In the genomic region with DNA sequence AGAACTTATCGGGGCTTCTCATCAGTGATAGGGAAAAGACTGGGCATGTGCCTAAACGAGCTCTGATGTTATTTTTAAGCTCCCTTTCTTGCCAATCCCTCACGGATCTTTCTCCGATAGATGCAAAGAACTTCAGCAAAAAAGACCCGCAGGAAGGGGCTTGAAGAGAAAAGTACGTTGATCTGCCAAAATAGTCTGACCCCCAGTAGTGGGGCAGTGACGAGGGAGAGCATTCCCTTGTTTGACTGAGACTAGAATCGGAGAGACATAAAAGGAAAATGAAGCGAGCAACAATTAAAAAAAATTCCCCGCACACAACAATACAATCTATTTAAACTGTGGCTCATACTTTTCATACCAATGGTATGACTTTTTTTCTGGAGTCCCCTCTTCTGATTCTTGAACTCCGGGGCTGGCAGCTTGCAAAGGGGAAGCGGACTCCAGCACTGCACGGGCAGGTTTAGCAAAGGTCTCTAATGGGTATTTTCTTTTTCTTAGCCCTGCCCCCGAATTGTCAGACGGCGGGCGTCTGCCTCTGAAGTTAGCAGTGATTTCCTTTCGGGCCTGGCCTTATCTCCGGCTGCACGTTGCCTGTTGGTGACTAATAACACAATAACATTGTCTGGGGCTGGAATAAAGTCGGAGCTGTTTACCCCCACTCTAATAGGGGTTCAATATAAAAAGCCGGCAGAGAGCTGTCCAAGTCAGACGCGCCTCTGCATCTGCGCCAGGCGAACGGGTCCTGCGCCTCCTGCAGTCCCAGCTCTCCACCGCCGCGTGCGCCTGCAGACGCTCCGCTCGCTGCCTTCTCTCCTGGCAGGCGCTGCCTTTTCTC, we compare ENCODE assay signal across 8 cellular contexts. TPM values are rescaled to one million over a fixed set of nuclear protein-coding genes. Genes with fewer than 3 reads are reported as not detected.
A peak's percentile ranks its signal among the peaks of the same experiment; 100 is the strongest.
DNase-seq lines count a peak whose midpoint lies in the region; ATAC-seq and TF ChIP-seq lines count a peak whose summit lies in the region.

TSS of gene EDN1 (plus strand) at position 707 of the 835 bp plus-strand sequence. CDS start 269 bp downstream, outside the sequence.

- H3K27ac ChIP-seq in RWPE2 (ENCODE audit: poor library complexity, severe bottlenecking): peak within 1 kb of the TSS; percentile 90
- H3K27ac ChIP-seq in ovary: no peak within 1 kb of the TSS

- H3K36me3 ChIP-seq in RWPE2 (ENCODE audit: low read depth) (peaks cover 10% of the 10 kb centered on the region), ovary (no peaks in the 10 kb centered on the region)

- no peaks in the 10 kb centered on the region for H3K36me3 Mint-ChIP-seq in activated naive CD4-positive, alpha-beta T cell treated with anti-CD3 and anti-CD28 coated beads, Interleukin-2, amount 50 U/mL, for 72 hours

- intact Hi-C loops in Right ventricle myocardium superior (cut with DNase I): loop anchor here (5.0 kb wide), 2 partner anchors 312 to 703 kb away; no protein-coding TSS in a partner anchor
- intact Hi-C loops in ovary (cut with DNase I): loop anchor here in 1 of 4 donors (10.0 kb wide), 1 partner anchor 315 kb away; no protein-coding TSS in a partner anchor

- peak within 1 kb of the TSS in 1 of 2 donors; percentile 15 for H3K27ac Mint-ChIP-seq in activated naive CD4-positive, alpha-beta T cell treated with anti-CD3 and anti-CD28 coated beads, Interleukin-2, amount 50 U/mL, for 72 hours

- WGBS in ovary, 3 donors: 0 to 1% (median 0%) methylated on average over 36 of the region's 36 CpGs

- no peaks in the 10 kb centered on the region for H3K9me3 ChIP-seq in RWPE2 (ENCODE audit: severe bottlenecking)
- H3K9me3 ChIP-seq in ovary: no peaks in the 10 kb centered on the region

- H3K27me3 ChIP-seq in RWPE2 (ENCODE audit: insufficient read depth, poor library complexity, severe bottlenecking): no peaks in the 10 kb centered on the region
- no peaks in the 10 kb centered on the region for H3K27me3 ChIP-seq in ovary

- peak; percentile 87 for DNase-seq in DMS 273 (lab: John Stamatoyannopoulos, UW; ENCODE audit: unreplicated experiment)
- peak; percentile 83 for DNase-seq in HK-2 (ENCODE audit: unreplicated experiment)
- DNase-seq in RWPE2 (ENCODE audit: low spot score): peak; percentile 85
- DNase-seq in activated naive CD4-positive, alpha-beta T cell treated with anti-CD3 and anti-CD28 coated beads, Interleukin-2, amount 50 U/mL, for 72 hours (ENCODE audit: low spot score in 2 of 2): peak in 1 of 2 donors; percentile 66
- DNase-seq in Right ventricle myocardium superior: peak; percentile 85
- peak; percentile 40 to 68 (median 58) for DNase-seq in ovary
- DNase-seq in ureter (ENCODE audit: low spot score): peak; percentile 76

- H3K9me3 Mint-ChIP-seq in activated naive CD4-positive, alpha-beta T cell treated with anti-CD3 and anti-CD28 coated beads, Interleukin-2, amount 50 U/mL, for 72 hours: no peaks in the 10 kb centered on the region

- peak; percentile 68 for TF ChIP-seq CTCF in RWPE2 (IDR thresholded peaks at IDR 0.05; ENCODE audit: poor library complexity, severe bottlenecking)
- TF ChIP-seq CTCF in ovary (IDR thresholded peaks at IDR 0.05): peak in 2 of 3 donors; percentile 8 to 21

- H3K4me1 ChIP-seq in RWPE2 (ENCODE audit: insufficient read depth, poor library complexity, severe bottlenecking) (peaks cover 36% of the 10 kb centered on the region), ovary (ENCODE audit: insufficient read depth) (no peaks in the 10 kb centered on the region)

- peak; percentile 23 for TF ChIP-seq POLR2A in ovary (IDR thresholded peaks at IDR 0.05)

- H3K4me3 ChIP-seq in RWPE2 (ENCODE audit: severe bottlenecking): peak within 1 kb of the TSS; percentile 30
- H3K4me3 ChIP-seq in ovary: peak within 1 kb of the TSS; percentile 30

- ATAC-seq in GM19463 (IDR thresholded peaks at IDR 0.05; ENCODE audit: unreplicated experiment) (peak; percentile 80), RWPE2 (ENCODE audit: low read depth) (peak; percentile 70), Right ventricle myocardium superior (ENCODE audit: poor library complexity) (peak; percentile 95)
- ATAC-seq in activated naive CD4-positive, alpha-beta T cell treated with anti-CD3 and anti-CD28 coated beads, Interleukin-2, amount 50 U/mL, for 72 hours: peak; percentile 86 to 95

- TF ChIP-seq EP300 in ovary (IDR thresholded peaks at IDR 0.05): no peak

RNA-seq across cellular contexts. Expression of gene EDN1, which starts in this region (rescaled TPM):
- total RNA-seq in activated naive CD4-positive, alpha-beta T cell treated with anti-CD3 and anti-CD28 coated beads, Interleukin-2, amount 50 U/mL, for 72 hours: under 1 TPM; 0.27 to 0.30 TPM
- total RNA-seq in Right ventricle myocardium superior (2.2 TPM), ovary (10 to 100 TPM in 1 of 7 donors, 1 to 10 TPM in 5, under 1 TPM in 1; 0.95 to 11.1 (median 3.1) TPM), ureter (4.3 TPM)
- polyA plus RNA-seq in ovary: 1 to 10 TPM; 2.0 to 8.0 TPM

Comparison
In these comparisons a context has a peak if more than half of its experiments do, and no peak if none do; other contexts are left out.
1. Peak in ATAC-seq in activated naive CD4-positive, alpha-beta T cell treated with anti-CD3 and anti-CD28 coated beads, Interleukin-2, amount 50 U/mL, for 72 hours; RNA of the gene not detected or under 1 TPM.